In genomic region chr22:45997775-45998637, GRCh38 we compare ENCODE assay signal across 9 cellular contexts. TPM values are rescaled to one million over a fixed set of nuclear protein-coding genes. Genes with fewer than 3 reads are reported as not detected.
DNase-seq lines count a peak whose midpoint lies in the region; ATAC-seq and TF ChIP-seq lines count a peak whose summit lies in the region.
"Had no signal": no experiment of that assay in that cellular context is flagged by ENCODE, and none has a peak within 500 bp of the region (broad histone marks: within the 10 kb centered on the region; RNA-seq: fewer than 3 reads in every experiment).

No MANE protein-coding gene starts in this region.

- H3K27me3 Mint-ChIP-seq in activated naive CD4-positive, alpha-beta T cell treated with anti-CD3 and anti-CD28 coated beads, Interleukin-2, amount 10 ng/mL, durations not matched to agents 7 days and 5 days, result peaks cover 24% of the 10 kb centered on the region

- DNase-seq in M059J (ENCODE audit: low read depth) (peak; percentile 84), suprapubic skin (ENCODE audit: low spot score in 2 of 2) (peak in 1 of 2 donors; percentile 60), NAMALWA (ENCODE audit: low spot score) (no peak), RKO (ENCODE audit: low spot score) (no peak)
- no peak for DNase-seq in activated naive CD4-positive, alpha-beta T cell treated with anti-CD3 and anti-CD28 coated beads, Interleukin-2, amount 10 ng/mL, durations not matched to agents 7 days and 5 days

- ATAC-seq in GM18873 (IDR thresholded peaks at IDR 0.05; ENCODE audit: low FRiP score, unreplicated experiment), result no peak
- ATAC-seq: activated T-helper 17 cell treated with anti-CD3 and anti-CD28 coated beads, Interleukin-2, amount 50 U/mL, for 72 hours had no signal

- no peak for TF ChIP-seq POLR2A in suprapubic skin (IDR thresholded peaks at IDR 0.05)

- no peaks in the 10 kb centered on the region for H3K36me3 Mint-ChIP-seq in activated naive CD4-positive, alpha-beta T cell treated with anti-CD3 and anti-CD28 coated beads, Interleukin-2, amount 10 ng/mL, durations not matched to agents 7 days and 5 days

- no peaks in the 10 kb centered on the region for H3K27me3 ChIP-seq in layer of hippocampus (ENCODE audit: control insufficient read depth, insufficient read depth, low read length)
- H3K27me3 ChIP-seq in suprapubic skin, result no peaks in the 10 kb centered on the region

- H3K36me3 ChIP-seq in suprapubic skin, result no peaks in the 10 kb centered on the region

- H3K4me3 ChIP-seq in suprapubic skin, result no peak overlapping the region

- no peak overlapping the region for H3K4me3 Mint-ChIP-seq in activated naive CD4-positive, alpha-beta T cell treated with anti-CD3 and anti-CD28 coated beads, Interleukin-2, amount 10 ng/mL, durations not matched to agents 7 days and 5 days
- H3K4me3 Mint-ChIP-seq: activated T-helper 17 cell treated with anti-CD3 and anti-CD28 coated beads, Interleukin-2, amount 50 U/mL, for 72 hours had no signal

- H3K4me1 ChIP-seq in suprapubic skin, result peaks cover 70% of the 10 kb centered on the region

- no peak for TF ChIP-seq EP300 in suprapubic skin (IDR thresholded peaks at IDR 0.05)

- peaks cover 6% of the 10 kb centered on the region for H3K4me1 Mint-ChIP-seq in activated naive CD4-positive, alpha-beta T cell treated with anti-CD3 and anti-CD28 coated beads, Interleukin-2, amount 10 ng/mL, durations not matched to agents 7 days and 5 days
- H3K4me1 Mint-ChIP-seq: activated T-helper 17 cell treated with anti-CD3 and anti-CD28 coated beads, Interleukin-2, amount 50 U/mL, for 72 hours had no signal

- H3K9me3 Mint-ChIP-seq in activated naive CD4-positive, alpha-beta T cell treated with anti-CD3 and anti-CD28 coated beads, Interleukin-2, amount 10 ng/mL, durations not matched to agents 7 days and 5 days, result no peaks in the 10 kb centered on the region
- H3K9me3 Mint-ChIP-seq: activated T-helper 17 cell treated with anti-CD3 and anti-CD28 coated beads, Interleukin-2, amount 50 U/mL, for 72 hours had no signal

- H3K27ac Mint-ChIP-seq in activated naive CD4-positive, alpha-beta T cell treated with anti-CD3 and anti-CD28 coated beads, Interleukin-2, amount 10 ng/mL, durations not matched to agents 7 days and 5 days, result no peak overlapping the region
- H3K27ac Mint-ChIP-seq: activated T-helper 17 cell treated with anti-CD3 and anti-CD28 coated beads, Interleukin-2, amount 50 U/mL, for 72 hours had no signal

- H3K27ac ChIP-seq in VCaP (peak overlapping the region; percentile 49), layer of hippocampus (ENCODE audit: low read depth, low read length) (peak overlapping the region; percentile 56), suprapubic skin (peak overlapping the region; percentile 83)

- no peak for TF ChIP-seq CTCF in VCaP (conservative IDR thresholded peaks at IDR 0.05)
- TF ChIP-seq CTCF in suprapubic skin (IDR thresholded peaks at IDR 0.05), result no peak

- no peaks in the 10 kb centered on the region for H3K9me3 ChIP-seq in suprapubic skin

- WGBS in suprapubic skin, result 61% methylated on average over 9 of the region's 17 CpGs

- CTCF ChIA-PET in activated naive CD4-positive, alpha-beta T cell treated with anti-CD3 and anti-CD28 coated beads, Interleukin-2, amount 10 ng/mL, durations not matched to agents 7 days and 5 days (lab: Charles Lee), result interaction anchor here (1.1 to 5.7 kb wide), 3 partner anchors 9 to 124 kb away, joined by 3 to 56 read pairs (median 4); no protein-coding TSS in a partner anchor

RNA-seq across cellular contexts. Expression of gene WNT7B, which starts 21.0 kb away (rescaled TPM):
- total RNA-seq in M059J (2014; rRNA removed; shearing (Covaris generic)), result 14.2 and 26.6 TPM in 2 replicates
- total RNA-seq in suprapubic skin, result 10 to 100 TPM; 18.7 to 54.4 (median 44.1) TPM
- total RNA-seq: activated T-helper 17 cell treated with anti-CD3 and anti-CD28 coated beads, Interleukin-2, amount 50 U/mL, for 72 hours had no signal
